1 cellular context compared by ENCODE assay signal in genomic region chr14:94173885-94174621, GRCh38.
A peak's percentile ranks its signal among the peaks of the same experiment; 100 is the strongest.
TF ChIP-seq lines count a peak whose summit lies in the region.

Gene PPP4R4 (plus strand): TSS chr14:94174322. CDS start chr14:94174466, 144 bp downstream.

TF ChIP-seq in HepG2, 621 proteins besides CTCF, POLR2A, EP300 and RAD21 (continued from another document and continues in another):
- TF ChIP-seq HOXA5 (CRISPR knock-in tag; IDR thresholded peaks at IDR 0.05) (peak; percentile 46; the same call in 1 of the 2 replicates), ZC3H4 (CRISPR knock-in tag; IDR thresholded peaks at IDR 0.05; ENCODE audit: borderline replicate concordance) (no peak), RCOR2 (CRISPR knock-in tag; IDR thresholded peaks at IDR 0.05) (no peak), ERF (CRISPR knock-in tag; IDR thresholded peaks at IDR 0.05) (peak; percentile 34; the same call in 1 of the 2 replicates), ZNF780A (CRISPR knock-in tag; IDR thresholded peaks at IDR 0.05) (no peak), CHD4 (IDR thresholded peaks at IDR 0.05; ENCODE audit: borderline replicate concordance, low read length) (no peak), RBM39 (IDR thresholded peaks at IDR 0.05; ENCODE audit: low read depth, low read length, poor library complexity, severe bottlenecking) (no peak), ZNF124 (CRISPR knock-in tag; IDR thresholded peaks at IDR 0.05) (no peak), IRF2 (CRISPR knock-in tag; IDR thresholded peaks at IDR 0.05) (no peak; the same call in 1 of the 2 replicates), RFXAP (CRISPR knock-in tag; IDR thresholded peaks at IDR 0.05; ENCODE audit: borderline replicate concordance) (no peak), ZMYM3 (CRISPR knock-in tag; IDR thresholded peaks at IDR 0.05) (no peak), KLF12 (CRISPR knock-in tag; IDR thresholded peaks at IDR 0.05; ENCODE audit: borderline replicate concordance) (no peak), TOPORS (CRISPR knock-in tag; IDR thresholded peaks at IDR 0.05) (no peak; the same call in 1 of the 2 replicates), ZNF747 (CRISPR knock-in tag; IDR thresholded peaks at IDR 0.05; ENCODE audit: borderline replicate concordance) (no peak), ZNF629 (CRISPR knock-in tag; conservative IDR thresholded peaks at IDR 0.05) (no peak), ZNF746 (CRISPR knock-in tag; IDR thresholded peaks at IDR 0.05) (peak; percentile 10; the same call in 1 of the 2 replicates), THAP11 (CRISPR knock-in tag; IDR thresholded peaks at IDR 0.05) (no peak), ZNF549 (CRISPR knock-in tag; IDR thresholded peaks at IDR 0.05) (no peak), ZNF674 (CRISPR knock-in tag; IDR thresholded peaks at IDR 0.05; ENCODE audit: low read depth) (no peak), AFF4 (CRISPR knock-in tag; IDR thresholded peaks at IDR 0.05) (no peak), PHF21A (CRISPR knock-in tag; IDR thresholded peaks at IDR 0.05) (no peak), JUND (CRISPR knock-in tag; IDR thresholded peaks at IDR 0.05) (no peak), ZNF557 (CRISPR knock-in tag; IDR thresholded peaks at IDR 0.05) (no peak), ZNF24 (IDR thresholded peaks at IDR 0.05) (no peak), KAT7 (CRISPR knock-in tag; IDR thresholded peaks at IDR 0.05; ENCODE audit: borderline replicate concordance) (no peak), ZFP1 (CRISPR knock-in tag; IDR thresholded peaks at IDR 0.05) (no peak), GPBP1L1 (CRISPR knock-in tag; IDR thresholded peaks at IDR 0.05) (no peak), KLF15 (CRISPR knock-in tag; IDR thresholded peaks at IDR 0.05; ENCODE audit: borderline replicate concordance) (no peak), HDAC6 (IDR thresholded peaks at IDR 0.05; ENCODE audit: low read depth, low read length) (no peak), MXI1 (IDR thresholded peaks at IDR 0.05; ENCODE audit: borderline replicate concordance, low read depth, low read length) (peak; percentile 15; the same call in 1 of the 3 replicates), SALL2 (CRISPR knock-in tag; IDR thresholded peaks at IDR 0.05) (no peak), NFRKB (IDR thresholded peaks at IDR 0.05) (no peak), ZSCAN22 (CRISPR knock-in tag; IDR thresholded peaks at IDR 0.05) (no peak), ZFP36L2 (CRISPR knock-in tag; IDR thresholded peaks at IDR 0.05) (no peak), MED8 (CRISPR knock-in tag; IDR thresholded peaks at IDR 0.05; ENCODE audit: insufficient replicate concordance) (no peak), ZNF503 (CRISPR knock-in tag; IDR thresholded peaks at IDR 0.05) (no peak), ZBTB1 (CRISPR knock-in tag; IDR thresholded peaks at IDR 0.05; ENCODE audit: borderline replicate concordance) (no peak), TGIF2 (CRISPR knock-in tag; IDR thresholded peaks at IDR 0.05) (no peak), SMAD9 (CRISPR knock-in tag; IDR thresholded peaks at IDR 0.05) (no peak), IKZF4 (CRISPR knock-in tag; IDR thresholded peaks at IDR 0.05; ENCODE audit: borderline replicate concordance, low read depth, not compliant biosample characterization) (no peak)
- TF ChIP-seq, protein P1, sequence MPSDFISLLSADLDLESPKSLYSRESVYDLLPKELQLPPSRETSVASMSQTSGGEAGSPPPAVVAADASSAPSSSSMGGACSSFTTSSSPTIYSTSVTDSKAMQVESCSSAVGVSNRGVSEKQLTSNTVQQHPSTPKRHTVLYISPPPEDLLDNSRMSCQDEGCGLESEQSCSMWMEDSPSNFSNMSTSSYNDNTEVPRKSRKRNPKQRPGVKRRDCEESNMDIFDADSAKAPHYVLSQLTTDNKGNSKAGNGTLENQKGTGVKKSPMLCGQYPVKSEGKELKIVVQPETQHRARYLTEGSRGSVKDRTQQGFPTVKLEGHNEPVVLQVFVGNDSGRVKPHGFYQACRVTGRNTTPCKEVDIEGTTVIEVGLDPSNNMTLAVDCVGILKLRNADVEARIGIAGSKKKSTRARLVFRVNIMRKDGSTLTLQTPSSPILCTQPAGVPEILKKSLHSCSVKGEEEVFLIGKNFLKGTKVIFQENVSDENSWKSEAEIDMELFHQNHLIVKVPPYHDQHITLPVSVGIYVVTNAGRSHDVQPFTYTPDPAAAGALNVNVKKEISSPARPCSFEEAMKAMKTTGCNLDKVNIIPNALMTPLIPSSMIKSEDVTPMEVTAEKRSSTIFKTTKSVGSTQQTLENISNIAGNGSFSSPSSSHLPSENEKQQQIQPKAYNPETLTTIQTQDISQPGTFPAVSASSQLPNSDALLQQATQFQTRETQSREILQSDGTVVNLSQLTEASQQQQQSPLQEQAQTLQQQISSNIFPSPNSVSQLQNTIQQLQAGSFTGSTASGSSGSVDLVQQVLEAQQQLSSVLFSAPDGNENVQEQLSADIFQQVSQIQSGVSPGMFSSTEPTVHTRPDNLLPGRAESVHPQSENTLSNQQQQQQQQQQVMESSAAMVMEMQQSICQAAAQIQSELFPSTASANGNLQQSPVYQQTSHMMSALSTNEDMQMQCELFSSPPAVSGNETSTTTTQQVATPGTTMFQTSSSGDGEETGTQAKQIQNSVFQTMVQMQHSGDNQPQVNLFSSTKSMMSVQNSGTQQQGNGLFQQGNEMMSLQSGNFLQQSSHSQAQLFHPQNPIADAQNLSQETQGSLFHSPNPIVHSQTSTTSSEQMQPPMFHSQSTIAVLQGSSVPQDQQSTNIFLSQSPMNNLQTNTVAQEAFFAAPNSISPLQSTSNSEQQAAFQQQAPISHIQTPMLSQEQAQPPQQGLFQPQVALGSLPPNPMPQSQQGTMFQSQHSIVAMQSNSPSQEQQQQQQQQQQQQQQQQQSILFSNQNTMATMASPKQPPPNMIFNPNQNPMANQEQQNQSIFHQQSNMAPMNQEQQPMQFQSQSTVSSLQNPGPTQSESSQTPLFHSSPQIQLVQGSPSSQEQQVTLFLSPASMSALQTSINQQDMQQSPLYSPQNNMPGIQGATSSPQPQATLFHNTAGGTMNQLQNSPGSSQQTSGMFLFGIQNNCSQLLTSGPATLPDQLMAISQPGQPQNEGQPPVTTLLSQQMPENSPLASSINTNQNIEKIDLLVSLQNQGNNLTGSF (CRISPR knock-in tag; IDR thresholded peaks at IDR 0.05) = no peak
- TF ChIP-seq, protein P2, sequence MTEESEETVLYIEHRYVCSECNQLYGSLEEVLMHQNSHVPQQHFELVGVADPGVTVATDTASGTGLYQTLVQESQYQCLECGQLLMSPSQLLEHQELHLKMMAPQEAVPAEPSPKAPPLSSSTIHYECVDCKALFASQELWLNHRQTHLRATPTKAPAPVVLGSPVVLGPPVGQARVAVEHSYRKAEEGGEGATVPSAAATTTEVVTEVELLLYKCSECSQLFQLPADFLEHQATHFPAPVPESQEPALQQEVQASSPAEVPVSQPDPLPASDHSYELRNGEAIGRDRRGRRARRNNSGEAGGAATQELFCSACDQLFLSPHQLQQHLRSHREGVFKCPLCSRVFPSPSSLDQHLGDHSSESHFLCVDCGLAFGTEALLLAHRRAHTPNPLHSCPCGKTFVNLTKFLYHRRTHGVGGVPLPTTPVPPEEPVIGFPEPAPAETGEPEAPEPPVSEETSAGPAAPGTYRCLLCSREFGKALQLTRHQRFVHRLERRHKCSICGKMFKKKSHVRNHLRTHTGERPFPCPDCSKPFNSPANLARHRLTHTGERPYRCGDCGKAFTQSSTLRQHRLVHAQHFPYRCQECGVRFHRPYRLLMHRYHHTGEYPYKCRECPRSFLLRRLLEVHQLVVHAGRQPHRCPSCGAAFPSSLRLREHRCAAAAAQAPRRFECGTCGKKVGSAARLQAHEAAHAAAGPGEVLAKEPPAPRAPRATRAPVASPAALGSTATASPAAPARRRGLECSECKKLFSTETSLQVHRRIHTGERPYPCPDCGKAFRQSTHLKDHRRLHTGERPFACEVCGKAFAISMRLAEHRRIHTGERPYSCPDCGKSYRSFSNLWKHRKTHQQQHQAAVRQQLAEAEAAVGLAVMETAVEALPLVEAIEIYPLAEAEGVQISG (CRISPR knock-in tag; IDR thresholded peaks at IDR 0.05) = peak; percentile 45; the same call in 1 of the 2 replicates
- TF ChIP-seq, protein P3, sequence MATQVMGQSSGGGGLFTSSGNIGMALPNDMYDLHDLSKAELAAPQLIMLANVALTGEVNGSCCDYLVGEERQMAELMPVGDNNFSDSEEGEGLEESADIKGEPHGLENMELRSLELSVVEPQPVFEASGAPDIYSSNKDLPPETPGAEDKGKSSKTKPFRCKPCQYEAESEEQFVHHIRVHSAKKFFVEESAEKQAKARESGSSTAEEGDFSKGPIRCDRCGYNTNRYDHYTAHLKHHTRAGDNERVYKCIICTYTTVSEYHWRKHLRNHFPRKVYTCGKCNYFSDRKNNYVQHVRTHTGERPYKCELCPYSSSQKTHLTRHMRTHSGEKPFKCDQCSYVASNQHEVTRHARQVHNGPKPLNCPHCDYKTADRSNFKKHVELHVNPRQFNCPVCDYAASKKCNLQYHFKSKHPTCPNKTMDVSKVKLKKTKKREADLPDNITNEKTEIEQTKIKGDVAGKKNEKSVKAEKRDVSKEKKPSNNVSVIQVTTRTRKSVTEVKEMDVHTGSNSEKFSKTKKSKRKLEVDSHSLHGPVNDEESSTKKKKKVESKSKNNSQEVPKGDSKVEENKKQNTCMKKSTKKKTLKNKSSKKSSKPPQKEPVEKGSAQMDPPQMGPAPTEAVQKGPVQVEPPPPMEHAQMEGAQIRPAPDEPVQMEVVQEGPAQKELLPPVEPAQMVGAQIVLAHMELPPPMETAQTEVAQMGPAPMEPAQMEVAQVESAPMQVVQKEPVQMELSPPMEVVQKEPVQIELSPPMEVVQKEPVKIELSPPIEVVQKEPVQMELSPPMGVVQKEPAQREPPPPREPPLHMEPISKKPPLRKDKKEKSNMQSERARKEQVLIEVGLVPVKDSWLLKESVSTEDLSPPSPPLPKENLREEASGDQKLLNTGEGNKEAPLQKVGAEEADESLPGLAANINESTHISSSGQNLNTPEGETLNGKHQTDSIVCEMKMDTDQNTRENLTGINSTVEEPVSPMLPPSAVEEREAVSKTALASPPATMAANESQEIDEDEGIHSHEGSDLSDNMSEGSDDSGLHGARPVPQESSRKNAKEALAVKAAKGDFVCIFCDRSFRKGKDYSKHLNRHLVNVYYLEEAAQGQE (IDR thresholded peaks at IDR 0.05; ENCODE audit: borderline replicate concordance in 1 of 2, low read depth in 1 of 2, low read length in 2 of 2) = no peak
- TF ChIP-seq, protein P4, sequence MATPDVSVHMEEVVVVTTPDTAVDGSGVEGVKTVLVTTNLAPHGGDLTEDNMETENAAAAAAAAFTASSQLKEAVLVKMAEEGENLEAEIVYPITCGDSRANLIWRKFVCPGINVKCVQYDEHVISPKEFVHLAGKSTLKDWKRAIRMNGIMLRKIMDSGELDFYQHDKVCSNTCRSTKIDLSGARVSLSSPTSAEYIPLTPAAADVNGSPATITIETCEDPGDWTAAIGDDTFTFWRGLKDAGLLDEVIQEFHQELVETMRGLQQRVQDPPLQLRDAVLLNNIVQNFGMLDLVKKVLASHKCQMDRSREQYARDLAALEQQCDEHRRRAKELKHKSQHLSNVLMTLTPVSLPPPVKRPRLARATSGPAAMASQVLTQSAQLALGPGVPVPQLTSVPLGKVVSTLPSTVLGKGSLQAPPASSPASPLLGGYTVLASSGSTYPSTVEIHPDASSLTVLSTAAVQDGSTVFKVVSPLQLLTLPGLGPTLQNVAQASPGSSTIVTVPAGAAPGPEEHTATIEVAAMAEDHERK (CRISPR knock-in tag; IDR thresholded peaks at IDR 0.05; ENCODE audit: low read depth) = no peak
